ENCODE assay signal across 16 cellular contexts in genomic region chrX:150759568-150760416, GRCh38.
"Had no signal": no experiment of that assay in that cellular context is flagged by ENCODE, and none has a peak within 500 bp of the region (broad histone marks: within the 10 kb centered on the region; RNA-seq: fewer than 3 reads in every experiment).

No MANE protein-coding gene starts in this region.

- H3K4me3 Mint-ChIP-seq: endodermal cell; naive thymus-derived CD4-positive, alpha-beta T cell had no signal

- ATAC-seq: foreskin keratinocyte; naive thymus-derived CD4-positive, alpha-beta T cell; right cardiac atrium had no signal

- H3K27ac ChIP-seq: coronary artery, foreskin keratinocyte, hepatocyte, neutrophil, ovary, thyroid gland, upper lobe of left lung, uterus had no signal

- H3K27me3 Mint-ChIP-seq: naive thymus-derived CD4-positive, alpha-beta T cell had no signal

- H3K27me3 ChIP-seq: foreskin keratinocyte, hepatocyte, neutrophil, ovary, thyroid gland, upper lobe of left lung, uterus had no signal

- H3K36me3 ChIP-seq: ovary, thyroid gland, uterus had no signal

- H3K79me2 ChIP-seq: hepatocyte had no signal

- H3K4me2 ChIP-seq: hepatocyte had no signal

- H3K4me3 ChIP-seq: coronary artery, hepatocyte, ovary, thyroid gland, upper lobe of left lung, uterus had no signal

- H3K4me1 ChIP-seq: foreskin keratinocyte, thyroid gland, upper lobe of left lung, uterus had no signal

- DNase-seq: effector CD4-positive, alpha-beta T cell; endodermal cell; erythroblast; foreskin keratinocyte; naive thymus-derived CD4-positive, alpha-beta T cell; ovary; right cardiac atrium; small intestine; stimulated activated CD4-positive, alpha-beta T cell treated with anti-CD3 and anti-CD28 coated beads, Interleukin-12 subunit alpha, Interleukin-12 subunit beta, amount 100 ng/mL, for 4 hours; stimulated activated naive CD4-positive, alpha-beta T cell treated with Interleukin-2 at 50 U/mL for 16 hours; thyroid gland; upper lobe of left lung; uterus had no signal

- H3K27ac Mint-ChIP-seq: endodermal cell had no signal

- H3K9me3 ChIP-seq: neutrophil, ovary, thyroid gland, upper lobe of left lung, uterus had no signal

- H2AFZ ChIP-seq: hepatocyte had no signal

- H3K4me1 Mint-ChIP-seq: endodermal cell; naive thymus-derived CD4-positive, alpha-beta T cell had no signal
